ENCODE assay signal across 16 cellular contexts in genomic region chr12:12926571-12927071, GRCh38. TPM values are rescaled to one million over a fixed set of nuclear protein-coding genes. Genes with fewer than 3 reads are reported as not detected.
A peak's percentile ranks its signal among the peaks of the same experiment; 100 is the strongest.
DNase-seq lines count a peak whose midpoint lies in the region; ATAC-seq and TF ChIP-seq lines count a peak whose summit lies in the region.
"Had no signal": no experiment of that assay in that cellular context is flagged by ENCODE, and none has a peak within 500 bp of the region (broad histone marks: within the 10 kb centered on the region; RNA-seq: fewer than 3 reads in every experiment).

No MANE protein-coding gene starts in this region.

- H3K4me3 ChIP-seq in RWPE2 (ENCODE audit: severe bottlenecking), result no peak overlapping the region
- H3K4me3 ChIP-seq in smooth muscle cell, result no peak overlapping the region
- H3K4me3 ChIP-seq: colonic mucosa had no signal

- H3K4me1 ChIP-seq in RWPE2 (ENCODE audit: insufficient read depth, poor library complexity, severe bottlenecking) (peaks cover 5% of the 10 kb centered on the region), smooth muscle cell (ENCODE audit: low read depth) (no peaks in the 10 kb centered on the region)
- H3K4me1 ChIP-seq: colonic mucosa had no signal

- H3K27ac ChIP-seq in RWPE2 (ENCODE audit: poor library complexity, severe bottlenecking) (peak overlapping the region; percentile 57), smooth muscle cell (ENCODE audit: low read depth) (no peak overlapping the region)
- H3K27ac ChIP-seq: colonic mucosa, HL-60 had no signal

- H3K9ac ChIP-seq in smooth muscle cell (ENCODE audit: low read depth), result no peak overlapping the region

- no peaks in the 10 kb centered on the region for H3K27me3 ChIP-seq in RWPE2 (ENCODE audit: insufficient read depth, poor library complexity, severe bottlenecking)
- no peaks in the 10 kb centered on the region for H3K27me3 ChIP-seq in smooth muscle cell (ENCODE audit: low read depth)
- H3K27me3 ChIP-seq: colonic mucosa had no signal

- H3K36me3 ChIP-seq in RWPE2 (ENCODE audit: low read depth) (no peaks in the 10 kb centered on the region), smooth muscle cell (ENCODE audit: low read depth) (no peaks in the 10 kb centered on the region)
- H3K36me3 ChIP-seq: colonic mucosa had no signal

- no peaks in the 10 kb centered on the region for H3F3A ChIP-seq in smooth muscle cell (ENCODE audit: low read depth)

- H2AFZ ChIP-seq in smooth muscle cell (ENCODE audit: low read depth), result peak overlapping the region; percentile 19

- TF ChIP-seq CTCF in RWPE2 (IDR thresholded peaks at IDR 0.05; ENCODE audit: poor library complexity, severe bottlenecking) (no peak), smooth muscle cell (IDR thresholded peaks at IDR 0.05; ENCODE audit: borderline replicate concordance, insufficient read depth, poor library complexity, severe bottlenecking) (no peak)

- no peaks in the 10 kb centered on the region for H3K79me2 ChIP-seq in smooth muscle cell (ENCODE audit: low read depth)

- peak overlapping the region; percentile 70 for H3K4me2 ChIP-seq in smooth muscle cell

- ATAC-seq in RWPE2 (ENCODE audit: low read depth), result peak; percentile 49; the same call in 2 of the 3 replicates
- no peak for ATAC-seq in HG02798 (IDR thresholded peaks at IDR 0.05; ENCODE audit: poor library complexity, unreplicated experiment)

- 58% methylated on average over 18 of the region's 18 CpGs for WGBS in smooth muscle cell (ENCODE audit: low lambda C conversion rate)

- no peaks in the 10 kb centered on the region for H4K20me1 ChIP-seq in smooth muscle cell (ENCODE audit: low read depth)

- no peaks in the 10 kb centered on the region for H3K9me3 ChIP-seq in RWPE2 (ENCODE audit: severe bottlenecking)
- H3K9me3 ChIP-seq in smooth muscle cell (replicated peaks; ENCODE audit: low read depth), result no peaks in the 10 kb centered on the region
- H3K9me3 ChIP-seq: colonic mucosa had no signal

- peak; percentile 69 for DNase-seq in EL
- no peak for DNase-seq in RWPE2 (ENCODE audit: low spot score)
- DNase-seq in fibroblast of peridontal ligament (ENCODE audit: extremely low read depth), result peak; percentile 58
- no peak for DNase-seq in smooth muscle cell (lab: John Stamatoyannopoulos, UW; ENCODE audit: unreplicated experiment)
- no peak for DNase-seq in NCI-H510A (lab: John Stamatoyannopoulos, UW)
- no peak for DNase-seq in DMS53 (lab: John Stamatoyannopoulos, UW)
- DNase-seq in NCI-H1930 (lab: John Stamatoyannopoulos, UW), result no peak
- DNase-seq: activated naive CD8-positive, alpha-beta T cell treated with anti-CD3 and anti-CD28 coated beads for 36 hours; GDM1; GOT3; NCI-H82 had no signal

RNA-seq across cellular contexts. Expression of gene GPRC5D, which starts 25.3 kb away (rescaled TPM):
- not detected in 2 replicates for total RNA-seq in smooth muscle cell
- 0.82 TPM in 1 of 2 replicates, not detected in the other for polyA plus RNA-seq in smooth muscle cell
- total RNA-seq: activated naive CD8-positive, alpha-beta T cell treated with anti-CD3 and anti-CD28 coated beads for 36 hours; CD4-positive, alpha-beta T cell; mucosa of gallbladder had no signal

RNA-seq across cellular contexts. Expression of gene GPRC5A, which starts 35.3 kb away (rescaled TPM):
- total RNA-seq in smooth muscle cell, result 39.2 and 47.5 TPM in 2 replicates
- 13.6 and 79.1 TPM in 2 replicates for polyA plus RNA-seq in smooth muscle cell

Comparison
In these comparisons a context has a peak if more than half of its experiments do, and no peak if none do; other contexts are left out.
1. DNase-seq: peak in EL (single experiment) and fibroblast of peridontal ligament (single experiment); none in RWPE2 (single experiment), smooth muscle cell (single experiment), NCI-H510A (single experiment), DMS53 (single experiment) and NCI-H1930 (0 of 2).